Comparison of ENCODE assay signal across 10 cellular contexts in genomic region chr19:6322284-6322683, GRCh38. TPM values are rescaled to one million over a fixed set of nuclear protein-coding genes. Genes with fewer than 3 reads are reported as not detected.
"Had no signal": no experiment of that assay in that cellular context is flagged by ENCODE, and none has a peak within 500 bp of the region (broad histone marks: within the 10 kb centered on the region; RNA-seq: fewer than 3 reads in every experiment).

No MANE protein-coding gene starts in this region.

- ATAC-seq: HepG2, K562 had no signal

- H3K27ac ChIP-seq: HL-60, KMS-11 had no signal

- H3K4me2 ChIP-seq: KMS-11 had no signal

- H3K4me3 ChIP-seq: K562 had no signal

- H3K36me3 Mint-ChIP-seq: IgD-negative memory B cell had no signal

- H3K9ac ChIP-seq: KMS-11 had no signal

- DNase-seq: IMR-90, KBM-7, KG1 had no signal

- H3K27ac Mint-ChIP-seq: IgD-negative memory B cell had no signal

- H3K4me3 Mint-ChIP-seq: IgD-negative memory B cell had no signal

RNA-seq across cellular contexts. Expression of gene ACER1, which starts 11.1 kb away (rescaled TPM):
- total RNA-seq: HepG2, HT-29, HT1080, IMR-90, K562 had no signal
- polyA plus RNA-seq: HepG2, IgD-negative memory B cell, IMR-90, K562 had no signal
